In genomic region chr15:42273099-42273899, GRCh38 we compare ENCODE assay signal across 8 cellular contexts. TPM values are rescaled to one million over a fixed set of nuclear protein-coding genes. Genes with fewer than 3 reads are reported as not detected.
A peak's percentile ranks its signal among the peaks of the same experiment; 100 is the strongest.
DNase-seq lines count a peak whose midpoint lies in the region; ATAC-seq and TF ChIP-seq lines count a peak whose summit lies in the region.

TSS of gene GANC (plus strand) at chr15:42273201. CDS start at chr15:42274482, 1,281 bp downstream.
TSS of gene TMEM87A (minus strand) at chr15:42273433. CDS start at chr15:42273398, 35 bp downstream.

- peak within 1 kb of the TSS; percentile 100 for H3K27ac Mint-ChIP-seq in CD8-positive, alpha-beta T cell

- TF ChIP-seq CTCF in CD8-positive, alpha-beta T cell (IDR thresholded peaks at IDR 0.05), result no peak
- no peak for TF ChIP-seq CTCF in lower lobe of right lung (IDR thresholded peaks at IDR 0.05)

- peak within 1 kb of the TSS; percentile 99 for H3K4me3 Mint-ChIP-seq in CD8-positive, alpha-beta T cell

- peak; percentile 90 for ATAC-seq in CD8-positive, alpha-beta T cell
- ATAC-seq in GM19467 (IDR thresholded peaks at IDR 0.05; ENCODE audit: unreplicated experiment) (peak; percentile 87), lower lobe of right lung (peak; percentile 95 to 97)

- H3K4me1 ChIP-seq in CD8-positive, alpha-beta T cell (ENCODE audit: insufficient read depth, low read length), result peaks cover 38% of the 10 kb centered on the region
- H3K4me1 ChIP-seq in lower lobe of right lung, result peaks cover 59% of the 10 kb centered on the region

- H3K27me3 ChIP-seq in CD8-positive, alpha-beta T cell (ENCODE audit: insufficient read depth, low read length), result no peaks in the 10 kb centered on the region
- no peaks in the 10 kb centered on the region for H3K27me3 ChIP-seq in lower lobe of right lung (ENCODE audit: low read depth)

- H3K27me3 Mint-ChIP-seq in CD8-positive, alpha-beta T cell (ENCODE audit: low read depth), result no peaks in the 10 kb centered on the region

- peaks cover 39% of the 10 kb centered on the region for H3K36me3 Mint-ChIP-seq in CD8-positive, alpha-beta T cell

- peak; percentile 91 to 97 (median 93) for DNase-seq in CD8-positive, alpha-beta T cell
- DNase-seq in HS-27A (ENCODE audit: low read depth), result peak; percentile 96
- peak; percentile 82 for DNase-seq in NK-92 (lab: John Stamatoyannopoulos, UW; ENCODE audit: unreplicated experiment)
- DNase-seq in activated CD8-positive, alpha-beta memory T cell treated with anti-CD3 and anti-CD28 coated beads for 1 hour (ENCODE audit: extremely low read depth in 1 of 2, low read depth in 1 of 2), result peak; percentile 86
- peak; percentile 94 for DNase-seq in effector CD4-positive, alpha-beta T cell
- DNase-seq in lower lobe of right lung, result peak; percentile 99
- peak; percentile 90 to 95 (median 95) for DNase-seq in stimulated activated CD4-positive, alpha-beta T cell treated with anti-CD3 and anti-CD28 coated beads, TNF-alpha, amount 100 ng/mL, for 24 hours (ENCODE audit: low read depth in 3 of 3)

- peak within 1 kb of the TSS; percentile 93 for H3K4me3 ChIP-seq in CD8-positive, alpha-beta T cell (ENCODE audit: low read depth, low read length)
- peak within 1 kb of the TSS; percentile 70 for H3K4me3 ChIP-seq in lower lobe of right lung

- CTCF ChIA-PET in CD8-positive, alpha-beta T cell (lab: Charles Lee), result no interaction called here

- peak within 1 kb of the TSS; percentile 96 for H3K27ac ChIP-seq in CD8-positive, alpha-beta T cell (ENCODE audit: low read depth, low read length)
- peak within 1 kb of the TSS; percentile 96 for H3K27ac ChIP-seq in lower lobe of right lung

- intact Hi-C loops in CD8-positive, alpha-beta T cell (cut with DNase I, micrococcal nuclease), result loop anchor here (1.0 to 10.0 kb wide), 22 partner anchors 65 to 1708 kb away; partner anchors contain the start of genes CDAN1 (in 2 of the 2), RPAP1 (in 2 of the 2), STARD9 (in 2 of the 2) and VPS39 (in 2 of the 2)
- intact Hi-C loops in lower lobe of right lung (cut with DNase I), result no loop called here

- H3K36me3 ChIP-seq in CD8-positive, alpha-beta T cell (ENCODE audit: insufficient read depth, low read length), result peaks cover under 1% of the 10 kb centered on the region
- peaks cover 13% of the 10 kb centered on the region for H3K36me3 ChIP-seq in lower lobe of right lung

- no peaks in the 10 kb centered on the region for H3K9me3 Mint-ChIP-seq in CD8-positive, alpha-beta T cell

- peaks cover 61% of the 10 kb centered on the region for H3K4me1 Mint-ChIP-seq in CD8-positive, alpha-beta T cell (ENCODE audit: low read depth)

- POLR2A ChIA-PET in CD8-positive, alpha-beta T cell (lab: Charles Lee), result interaction anchor here (0.6 to 1.8 kb wide), 14 partner anchors 8 to 1279 kb away, joined by 3 to 9 read pairs (median 4); partner anchors contain the start of genes MAPKBP1, VPS39 and ZNF106

- H3K9me3 ChIP-seq in CD8-positive, alpha-beta T cell (ENCODE audit: low read length), result no peaks in the 10 kb centered on the region
- H3K9me3 ChIP-seq in lower lobe of right lung, result no peaks in the 10 kb centered on the region

RNA-seq across cellular contexts. Expression of gene GANC, which starts in this region (rescaled TPM):
- total RNA-seq in CD8-positive, alpha-beta T cell, result 10 to 100 TPM; 15.5 to 19.3 TPM
- 122 TPM for total RNA-seq in lower lobe of right lung

RNA-seq across cellular contexts. Expression of gene TMEM87A, which starts in this region (rescaled TPM):
- total RNA-seq in CD8-positive, alpha-beta T cell, result 10 to 100 TPM; 71.0 to 74.5 TPM
- total RNA-seq in lower lobe of right lung, result 129 TPM

Comparison
In these comparisons a context has a peak if more than half of its experiments do, and no peak if none do; other contexts are left out.
1. Peak in every context shown above with its lines: DNase-seq, ATAC-seq, H3K4me3 ChIP-seq and H3K27ac ChIP-seq.